In genomic region chr20:9616455-9616805, GRCh38 we compare ENCODE assay signal across 2 cellular contexts.
TF ChIP-seq lines count a peak whose summit lies in the region.

No MANE protein-coding gene starts in this region.

TF ChIP-seq in SK-N-SH treated with all-trans-retinoic acid at 6 μM for 48 hours, 23 proteins besides CTCF, POLR2A, EP300 and RAD21 (continued from another document):
- TF ChIP-seq TSHZ2 (CRISPR knock-in tag; IDR thresholded peaks at IDR 0.05) (no peak), ZC3H10 (CRISPR knock-in tag; IDR thresholded peaks at IDR 0.05) (no peak), TOX (CRISPR knock-in tag; IDR thresholded peaks at IDR 0.05; ENCODE audit: borderline replicate concordance) (no peak), CSRNP3 (CRISPR knock-in tag; IDR thresholded peaks at IDR 0.05) (no peak), ZNF565 (CRISPR knock-in tag; conservative IDR thresholded peaks at IDR 0.05; ENCODE audit: low read depth) (no peak), TCF4 (CRISPR knock-in tag; IDR thresholded peaks at IDR 0.05; ENCODE audit: borderline replicate concordance) (no peak), RARB (CRISPR knock-in tag; IDR thresholded peaks at IDR 0.05) (no peak), PPARA (CRISPR knock-in tag; IDR thresholded peaks at IDR 0.05; ENCODE audit: borderline replicate concordance) (no peak), ZFP3 (CRISPR knock-in tag; IDR thresholded peaks at IDR 0.05) (no peak), ISL1 (CRISPR knock-in tag; IDR thresholded peaks at IDR 0.05) (no peak)

TF ChIP-seq in SK-N-SH, 30 proteins besides CTCF, POLR2A, EP300 and RAD21 (continued from another document):
- TF ChIP-seq ZBTB33 (IDR thresholded peaks at IDR 0.05; ENCODE audit: borderline replicate concordance, low read depth) (no peak), POLR2AphosphoS5 (IDR thresholded peaks at IDR 0.05; ENCODE audit: low read depth, low read length) (no peak), YY1 (IDR thresholded peaks at IDR 0.05; ENCODE audit: low read depth) (no peak), FOSL2 (IDR thresholded peaks at IDR 0.05; ENCODE audit: borderline replicate concordance, low read depth) (no peak), GABPA (IDR thresholded peaks at IDR 0.05; ENCODE audit: low read depth) (no peak), RXRA (IDR thresholded peaks at IDR 0.05; ENCODE audit: borderline replicate concordance, low read depth) (no peak), RCOR1 (IDR thresholded peaks at IDR 0.05; ENCODE audit: low read length) (no peak)
- TF ChIP-seq, protein P1, sequence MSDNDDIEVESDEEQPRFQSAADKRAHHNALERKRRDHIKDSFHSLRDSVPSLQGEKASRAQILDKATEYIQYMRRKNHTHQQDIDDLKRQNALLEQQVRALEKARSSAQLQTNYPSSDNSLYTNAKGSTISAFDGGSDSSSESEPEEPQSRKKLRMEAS (IDR thresholded peaks at IDR 0.05; ENCODE audit: low read depth): no peak
- TF ChIP-seq, protein P2, sequence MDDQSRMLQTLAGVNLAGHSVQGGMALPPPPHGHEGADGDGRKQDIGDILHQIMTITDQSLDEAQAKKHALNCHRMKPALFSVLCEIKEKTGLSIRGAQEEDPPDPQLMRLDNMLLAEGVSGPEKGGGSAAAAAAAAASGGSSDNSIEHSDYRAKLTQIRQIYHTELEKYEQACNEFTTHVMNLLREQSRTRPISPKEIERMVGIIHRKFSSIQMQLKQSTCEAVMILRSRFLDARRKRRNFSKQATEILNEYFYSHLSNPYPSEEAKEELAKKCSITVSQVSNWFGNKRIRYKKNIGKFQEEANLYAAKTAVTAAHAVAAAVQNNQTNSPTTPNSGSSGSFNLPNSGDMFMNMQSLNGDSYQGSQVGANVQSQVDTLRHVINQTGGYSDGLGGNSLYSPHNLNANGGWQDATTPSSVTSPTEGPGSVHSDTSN (IDR thresholded peaks at IDR 0.05): no peak
- TF ChIP-seq, protein P3, sequence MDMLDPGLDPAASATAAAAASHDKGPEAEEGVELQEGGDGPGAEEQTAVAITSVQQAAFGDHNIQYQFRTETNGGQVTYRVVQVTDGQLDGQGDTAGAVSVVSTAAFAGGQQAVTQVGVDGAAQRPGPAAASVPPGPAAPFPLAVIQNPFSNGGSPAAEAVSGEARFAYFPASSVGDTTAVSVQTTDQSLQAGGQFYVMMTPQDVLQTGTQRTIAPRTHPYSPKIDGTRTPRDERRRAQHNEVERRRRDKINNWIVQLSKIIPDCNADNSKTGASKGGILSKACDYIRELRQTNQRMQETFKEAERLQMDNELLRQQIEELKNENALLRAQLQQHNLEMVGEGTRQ (IDR thresholded peaks at IDR 0.05; ENCODE audit: borderline replicate concordance, low read depth, low read length): no peak
